33 cellular contexts compared by ENCODE assay signal in the genomic region with DNA sequence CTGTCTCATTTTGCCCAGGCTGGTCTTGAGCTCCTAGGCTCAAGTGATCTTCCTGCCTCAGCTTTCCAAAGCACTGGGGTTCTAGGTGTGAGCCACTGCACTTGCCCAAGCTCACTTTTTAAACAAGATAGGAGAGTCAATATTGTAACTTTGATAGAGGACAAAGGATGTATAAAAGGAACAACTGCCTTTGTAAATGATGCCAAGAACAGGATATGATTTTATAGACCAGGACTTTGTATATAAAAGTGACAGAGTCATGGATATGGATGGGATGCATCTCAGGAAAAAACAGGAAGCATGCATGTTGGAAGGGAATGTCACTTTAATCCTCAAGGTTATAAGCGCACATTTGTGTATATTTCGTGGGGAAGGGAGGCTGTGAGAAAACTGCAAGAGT.
"Had no signal": no experiment of that assay in that cellular context is flagged by ENCODE, and none has a peak within 500 bp of the region (broad histone marks: within the 10 kb centered on the region; RNA-seq: fewer than 3 reads in every experiment).

No MANE protein-coding gene starts in this region.

- H3K36me3 ChIP-seq: MG63 had no signal

- DNase-seq: activated CD4-positive, alpha-beta T cell treated with anti-CD3 and anti-CD28 coated beads for 36 hours; activated CD4-positive, alpha-beta T cell treated with anti-CD3 and anti-CD28 coated beads, Interleukin-2, amount 10 ng/mL, durations not matched to agents 7 days and 5 days; activated CD4-positive, alpha-beta T cell treated with anti-CD3 and anti-CD28 coated beads, Interleukin-2, amount 50 U/mL, for 48 hours; activated CD8-positive, alpha-beta memory T cell treated with anti-CD3 and anti-CD28 coated beads, Interleukin-2, amount 50 U/mL, for 4 hours; activated CD8-positive, alpha-beta T cell treated with anti-CD3 and anti-CD28 coated beads, Interleukin-2, amount 10 ng/mL, durations not matched to agents 7 days and 5 days; activated effector memory CD4-positive, alpha-beta T cell treated with Interleukin-2 at 50 U/mL for 16 hours; activated naive CD4-positive, alpha-beta T cell treated with anti-CD3 and anti-CD28 coated beads, Interleukin-2, amount 10 ng/mL, durations not matched to agents 7 days and 5 days; activated naive CD8-positive, alpha-beta T cell treated with anti-CD3 and anti-CD28 coated beads, Interleukin-2, amount 50 U/mL, for 24 hours; activated T-cell treated with anti-CD3 and anti-CD28 coated beads for 4 hours; activated T-cell treated with anti-CD3 and anti-CD28 coated beads, Interleukin-2, amount 50 U/mL, for 4 hours; anterior cingulate cortex; caudate nucleus; Karpas-422; KBM-7; MG63; NCI-H1048; NCI-H1105 treated with DMSO at 0.1 percent for 48 hours; NCI-H1436; NCI-H1694; NCI-H1930; NCI-H2081 treated with DMSO at 0.1 percent for 48 hours; NCI-H226; NCI-H446 treated with DMSO at 0.1 percent for 48 hours; NCI-H524; NK-92 treated with Interleukin-12 subunit alpha and Interleukin-12 subunit beta, amount 100 ng/mL, for 24 hours; PC-9; Right ventricle myocardium superior; T1000 had no signal

- H2AFZ ChIP-seq: PC-9 had no signal

- ATAC-seq: activated CD4-positive, alpha-beta T cell treated with anti-CD3 and anti-CD28 coated beads for 36 hours; activated CD4-positive, CD25-positive, alpha-beta regulatory T cell treated with anti-CD3 and anti-CD28 coated beads, Interleukin-2, amount 50 U/mL, for 24 hours; activated CD8-positive, alpha-beta T cell treated with anti-CD3 and anti-CD28 coated beads, Interleukin-2, amount 10 ng/mL, durations not matched to agents 7 days and 5 days; activated naive CD8-positive, alpha-beta T cell treated with anti-CD3 and anti-CD28 coated beads, Interleukin-2, amount 50 U/mL, for 24 hours; activated T-cell treated with anti-CD3 and anti-CD28 coated beads, Interleukin-2, amount 50 U/mL, for 4 hours had no signal

- H3K27ac Mint-ChIP-seq: activated CD4-positive, alpha-beta T cell treated with anti-CD3 and anti-CD28 coated beads for 36 hours; activated CD4-positive, alpha-beta T cell treated with anti-CD3 and anti-CD28 coated beads, Interleukin-2, amount 10 ng/mL, durations not matched to agents 7 days and 5 days; activated CD8-positive, alpha-beta T cell treated with anti-CD3 and anti-CD28 coated beads, Interleukin-2, amount 10 ng/mL, durations not matched to agents 7 days and 5 days; activated naive CD4-positive, alpha-beta T cell treated with anti-CD3 and anti-CD28 coated beads, Interleukin-2, amount 10 ng/mL, durations not matched to agents 7 days and 5 days; activated naive CD8-positive, alpha-beta T cell; activated naive CD8-positive, alpha-beta T cell treated with anti-CD3 and anti-CD28 coated beads, Interleukin-2, amount 50 U/mL, for 24 hours; activated T-helper 1 cell treated with anti-CD3 and anti-CD28 coated beads, Interleukin-12 subunit alpha, Interleukin-12 subunit beta, Interleukin-2, Interleukin-4 antibody, amounts not matched to agents 30 ng/mL and 10 ng/mL and 1 ng/mL, durations not matched to agents 14 hours and 24 hours and 36 hours; brain had no signal

- H3K4me3 Mint-ChIP-seq: activated CD4-positive, alpha-beta T cell treated with anti-CD3 and anti-CD28 coated beads for 36 hours; activated CD4-positive, alpha-beta T cell treated with anti-CD3 and anti-CD28 coated beads, Interleukin-2, amount 10 ng/mL, durations not matched to agents 7 days and 5 days; activated CD8-positive, alpha-beta T cell treated with anti-CD3 and anti-CD28 coated beads, Interleukin-2, amount 10 ng/mL, durations not matched to agents 7 days and 5 days; activated naive CD4-positive, alpha-beta T cell treated with anti-CD3 and anti-CD28 coated beads, Interleukin-2, amount 10 ng/mL, durations not matched to agents 7 days and 5 days; activated naive CD8-positive, alpha-beta T cell; activated naive CD8-positive, alpha-beta T cell treated with anti-CD3 and anti-CD28 coated beads, Interleukin-2, amount 50 U/mL, for 24 hours; activated T-cell treated with anti-CD3 and anti-CD28 coated beads, Interleukin-2, amount 50 U/mL, for 4 hours; activated T-helper 1 cell treated with anti-CD3 and anti-CD28 coated beads, Interleukin-12 subunit alpha, Interleukin-12 subunit beta, Interleukin-2, Interleukin-4 antibody, amounts not matched to agents 30 ng/mL and 10 ng/mL and 1 ng/mL, durations not matched to agents 14 hours and 24 hours and 36 hours; brain had no signal

- H3K27me3 ChIP-seq: MG63 had no signal

- H3K27ac ChIP-seq: PC-9, SK-N-MC had no signal

- H3K4me1 Mint-ChIP-seq: activated CD4-positive, alpha-beta T cell treated with anti-CD3 and anti-CD28 coated beads for 36 hours; activated naive CD8-positive, alpha-beta T cell treated with anti-CD3 and anti-CD28 coated beads, Interleukin-2, amount 50 U/mL, for 24 hours had no signal

- H3K9me3 Mint-ChIP-seq: activated CD4-positive, alpha-beta T cell treated with anti-CD3 and anti-CD28 coated beads, Interleukin-2, amount 10 ng/mL, durations not matched to agents 7 days and 5 days; activated naive CD4-positive, alpha-beta T cell treated with anti-CD3 and anti-CD28 coated beads, Interleukin-2, amount 10 ng/mL, durations not matched to agents 7 days and 5 days; activated T-cell treated with anti-CD3 and anti-CD28 coated beads, Interleukin-2, amount 50 U/mL, for 4 hours; activated T-helper 1 cell treated with anti-CD3 and anti-CD28 coated beads, Interleukin-12 subunit alpha, Interleukin-12 subunit beta, Interleukin-2, Interleukin-4 antibody, amounts not matched to agents 30 ng/mL and 10 ng/mL and 1 ng/mL, durations not matched to agents 14 hours and 24 hours and 36 hours had no signal

- H3K27me3 Mint-ChIP-seq: activated CD4-positive, alpha-beta T cell treated with anti-CD3 and anti-CD28 coated beads, Interleukin-2, amount 10 ng/mL, durations not matched to agents 7 days and 5 days; activated naive CD4-positive, alpha-beta T cell treated with anti-CD3 and anti-CD28 coated beads, Interleukin-2, amount 10 ng/mL, durations not matched to agents 7 days and 5 days; activated naive CD8-positive, alpha-beta T cell treated with anti-CD3 and anti-CD28 coated beads, Interleukin-2, amount 50 U/mL, for 24 hours; brain had no signal

- H3K36me3 Mint-ChIP-seq: activated naive CD4-positive, alpha-beta T cell treated with anti-CD3 and anti-CD28 coated beads, Interleukin-2, amount 10 ng/mL, durations not matched to agents 7 days and 5 days had no signal

- H3K4me2 ChIP-seq: PC-9 had no signal

- H3K9me3 ChIP-seq: MG63 had no signal

- H3K4me3 ChIP-seq: MG63, PC-9, SK-N-MC had no signal
